8 cellular contexts compared by ENCODE assay signal in genomic region chr13:78609464-78610205, GRCh38. TPM values are rescaled to one million over a fixed set of nuclear protein-coding genes. Genes with fewer than 3 reads are reported as not detected.
DNase-seq lines count a peak whose midpoint lies in the region; ATAC-seq and TF ChIP-seq lines count a peak whose summit lies in the region.

No MANE protein-coding gene starts in this region.

- H3K9me3 ChIP-seq in ES-I3 (ENCODE audit: control insufficient read depth, insufficient read depth, low read length) (no peaks in the 10 kb centered on the region), Panc1 (ENCODE audit: control insufficient read depth, insufficient read depth, low read depth, low read length) (no peaks in the 10 kb centered on the region), psoas muscle (no peaks in the 10 kb centered on the region), Karpas-422 (ENCODE audit: low read length) (no peaks in the 10 kb centered on the region)

- H3K27me3 ChIP-seq in Panc1 (ENCODE audit: control insufficient read depth, insufficient read depth, low read length) (no peaks in the 10 kb centered on the region; the same call in 1 of the 2 replicates), foreskin keratinocyte (peaks cover 75% of the 10 kb centered on the region), psoas muscle (ENCODE audit: insufficient read depth in 3 of 3, low read length in 2 of 3) (peaks cover 7 to 74% (median 33%) of the 10 kb centered on the region in 3 donors), Karpas-422 (ENCODE audit: low read length) (no peaks in the 10 kb centered on the region)

- H4K20me1 ChIP-seq in Karpas-422 (ENCODE audit: insufficient read depth, low read depth, low read length) = peaks cover 2% of the 10 kb centered on the region; the same call in 1 of the 2 replicates

- BruUV-seq in Panc1 (replicated peaks; lab: Mats Ljungman, UMichigan) = no TSS peak

- H3K79me2 ChIP-seq in Karpas-422 (ENCODE audit: low read length) = no peaks in the 10 kb centered on the region

- 18 to 24% (median 19%) methylated on average over 33 of the region's 33 CpGs for WGBS in psoas muscle, 3 donors

- DNase-seq in Panc1 (ENCODE audit: low read depth, low spot score) = no peak
- no peak for DNase-seq in foreskin keratinocyte
- DNase-seq in psoas muscle = peak in 1 of 2 donors; percentile 57
- no peak for DNase-seq in HCEC 1CT
- no peak for DNase-seq in amniotic stem cell (lab: John Stamatoyannopoulos, UW)
- no peak for DNase-seq in Karpas-422

- H3K4me1 ChIP-seq in ES-I3 (ENCODE audit: insufficient read depth, low read length) (peaks cover 4% of the 10 kb centered on the region), Panc1 (ENCODE audit: control insufficient read depth, insufficient read depth, low read length) (0 out of 2 replicates have a peak, but pooled peaks cover 3% of the 10 kb centered on the region), foreskin keratinocyte (no peaks in the 10 kb centered on the region), psoas muscle (peaks cover 4% of the 10 kb centered on the region), Karpas-422 (ENCODE audit: low read length) (peaks cover 5% of the 10 kb centered on the region)

- POLR2A ChIA-PET in Panc1 (lab: Charles Lee) = no interaction called here

- in situ Hi-C loops in Panc1 (cut with HindIII; ENCODE audit: low pct_unique_long_range_greater_than_20kb, low sequenced_read_pairs) = no loop called here

- intact Hi-C loops in Panc1 (cut with micrococcal nuclease; ENCODE audit: unreplicated experiment) (no loop called here), psoas muscle (cut with DNase I) (loop anchor here in 1 of 2 donors (10.0 kb wide), 1 partner anchor 45 kb away; the partner anchor contains the start of gene OBI1)

- TF ChIP-seq CTCF in Panc1 (IDR thresholded peaks at IDR 0.05) = no peak
- no peak for TF ChIP-seq CTCF in foreskin keratinocyte (conservative IDR thresholded peaks at IDR 0.05)
- no peak for TF ChIP-seq CTCF in psoas muscle (IDR thresholded peaks at IDR 0.05)

- no peak overlapping the region for H2AFZ ChIP-seq in Karpas-422 (ENCODE audit: low read length)

- H3K27ac ChIP-seq in Panc1 (ENCODE audit: low read length) (no peak overlapping the region), foreskin keratinocyte (no peak overlapping the region), psoas muscle (no peak overlapping the region), Karpas-422 (ENCODE audit: low read length) (no peak overlapping the region)

- ATAC-seq in Panc1 = peak; percentile 84
- ATAC-seq in foreskin keratinocyte = peak; percentile 31
- ATAC-seq in psoas muscle = peak; percentile 32 to 65 (median 55)
- no peak for ATAC-seq in GM19023 (IDR thresholded peaks at IDR 0.05; ENCODE audit: unreplicated experiment)

- no peaks in the 10 kb centered on the region for H3K36me3 ChIP-seq in ES-I3 (ENCODE audit: insufficient read depth, low read length)
- no peaks in the 10 kb centered on the region for H3K36me3 ChIP-seq in Panc1 (ENCODE audit: control insufficient read depth, insufficient read depth, low read length)
- no peaks in the 10 kb centered on the region for H3K36me3 ChIP-seq in psoas muscle (ENCODE audit: insufficient read depth in 1 of 2, low read depth in 1 of 2)
- H3K36me3 ChIP-seq in Karpas-422 (ENCODE audit: insufficient read depth, low read length) = no peaks in the 10 kb centered on the region

- peak overlapping the region; percentile 53 to 55 for H3K4me3 ChIP-seq in Panc1 (ENCODE audit: low read depth in 2 of 2, low read length in 2 of 2)
- H3K4me3 ChIP-seq in psoas muscle = peak overlapping the region; percentile 61
- H3K4me3 ChIP-seq in Karpas-422 (ENCODE audit: low read length) = no peak overlapping the region

- no peaks in the 10 kb centered on the region for H3K9me2 ChIP-seq in Karpas-422 (replicated peaks; ENCODE audit: insufficient read depth, low read length)

- H3K4me2 ChIP-seq in Karpas-422 (ENCODE audit: low read depth, low read length, poor library complexity, severe bottlenecking) = no peak overlapping the region

- H3K9ac ChIP-seq in ES-I3 (ENCODE audit: low read depth, low read length) (peak overlapping the region; percentile 55; the same call in 1 of the 2 replicates), Karpas-422 (ENCODE audit: low read length) (no peak overlapping the region)

- CTCF ChIA-PET in Panc1 (lab: Charles Lee) = no interaction called here

RNA-seq across cellular contexts. Expression of gene POU4F1, which starts 6.3 kb away (rescaled TPM):
- total RNA-seq in Panc1 (2021; ENCODE audit: unreplicated experiment) (not detected), foreskin keratinocyte (0.03 TPM in 1 of 2 replicates, not detected in the other), psoas muscle (1 to 10 TPM in 1 of 4 donors, under 1 TPM in 3; 0.04 to 2.6 (median 0.50) TPM)
- not detected for polyA plus RNA-seq in Panc1 (2012; ENCODE audit: insufficient read length)
- polyA plus RNA-seq in foreskin keratinocyte (not detected in 2 replicates), psoas muscle (under 1 TPM in 2 of 3 donors, not detected in 1; 0.06 to 0.12 TPM)
- total RNA-seq in Karpas-422 (2014; rRNA removed; shearing (Covaris generic); ENCODE audit: low replicate concordance) = not detected in 2 replicates

RNA-seq across cellular contexts. Expression of gene OBI1, which starts 49.3 kb away (rescaled TPM):
- 9.1 TPM for total RNA-seq in Panc1 (2021; ENCODE audit: unreplicated experiment)
- polyA plus RNA-seq in Panc1 (2012; ENCODE audit: insufficient read length) = 3.5 TPM
- 19.8 and 20.1 TPM in 2 replicates for total RNA-seq in foreskin keratinocyte
- polyA plus RNA-seq in foreskin keratinocyte = 5.4 and 6.9 TPM in 2 replicates
- total RNA-seq in psoas muscle = 1 to 10 TPM; 4.3 to 5.7 (median 5.2) TPM
- 10 to 100 TPM in 1 of 3 donors, 1 to 10 TPM in 2; 4.7 to 16.5 (median 5.0) TPM for polyA plus RNA-seq in psoas muscle
- total RNA-seq in Karpas-422 (2014; rRNA removed; shearing (Covaris generic); ENCODE audit: low replicate concordance) = 15.5 and 27.7 TPM in 2 replicates
